ENCODE assay signal across 8 cellular contexts in the genomic region with DNA sequence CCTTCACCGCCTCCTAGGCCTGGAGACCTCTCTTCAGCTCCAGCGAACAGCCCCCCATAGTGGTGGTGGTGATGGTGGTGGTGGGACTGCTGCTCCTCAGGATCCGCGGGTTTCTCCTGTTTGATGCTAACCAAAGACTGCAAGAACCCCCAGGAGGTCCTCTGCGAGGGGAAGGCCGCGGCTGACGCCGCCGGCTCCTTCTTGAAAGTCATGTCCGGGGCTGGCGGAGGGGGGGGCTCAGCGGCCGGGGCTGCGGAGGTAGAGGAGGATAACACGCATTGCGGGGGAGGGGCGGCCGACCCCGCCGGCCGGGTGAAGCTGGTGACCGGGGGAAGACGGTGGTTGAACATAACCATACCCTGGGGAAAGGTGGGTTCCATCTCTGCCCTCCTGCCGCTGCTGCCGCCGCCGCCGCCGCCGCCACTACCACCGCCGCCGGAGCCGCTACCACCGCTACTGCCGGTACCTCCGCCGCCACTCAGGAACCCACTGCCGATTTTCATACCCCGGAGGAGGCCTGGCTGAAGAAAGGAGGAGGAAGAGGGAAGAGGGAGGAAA. TPM values are rescaled to one million over a fixed set of nuclear protein-coding genes. Genes with fewer than 3 reads are reported as not detected.
DNase-seq lines count a peak whose midpoint lies in the region; ATAC-seq lines count a peak whose summit lies in the region.

No MANE protein-coding gene starts in this region.

- H3K4me1 ChIP-seq in effector memory CD4-positive, alpha-beta T cell (ENCODE audit: control insufficient read depth, insufficient read depth, low read length, poor library complexity, severe bottlenecking), result peaks cover 28% of the 10 kb centered on the region
- peaks cover 13% of the 10 kb centered on the region for H3K4me1 ChIP-seq in mucosa of stomach (ENCODE audit: control insufficient read depth, insufficient read depth, low read length)

- H3K9me3 Mint-ChIP-seq in stimulated activated effector memory CD8-positive, alpha-beta T cell treated with anti-CD3 and anti-CD28 coated beads, Interleukin-12 subunit alpha, Interleukin-12 subunit beta, amount 100 ng/mL, for 72 hours, result no peaks in the 10 kb centered on the region

- intact Hi-C loops in Right ventricle myocardium inferior (cut with DNase I), result no loop called here
- intact Hi-C loops in cardiac septum (cut with DNase I), result loop anchor here (2.0 to 5.0 kb wide), 2 partner anchors 42 to 102 kb away; no protein-coding TSS in a partner anchor

- H3K4me3 Mint-ChIP-seq in stimulated activated effector memory CD8-positive, alpha-beta T cell treated with anti-CD3 and anti-CD28 coated beads, Interleukin-12 subunit alpha, Interleukin-12 subunit beta, amount 100 ng/mL, for 72 hours, result peak overlapping the region; percentile 98

- no peaks in the 10 kb centered on the region for H3K27me3 ChIP-seq in effector memory CD4-positive, alpha-beta T cell (replicated peaks; ENCODE audit: control insufficient read depth, insufficient read depth, low read length, poor library complexity, severe bottlenecking)
- H3K27me3 ChIP-seq in mucosa of stomach (ENCODE audit: control insufficient read depth, insufficient read depth, low read length), result no peaks in the 10 kb centered on the region

- peak overlapping the region; percentile 98 for H3K27ac Mint-ChIP-seq in stimulated activated effector memory CD8-positive, alpha-beta T cell treated with anti-CD3 and anti-CD28 coated beads, Interleukin-12 subunit alpha, Interleukin-12 subunit beta, amount 100 ng/mL, for 72 hours

- H3K4me1 Mint-ChIP-seq in stimulated activated effector memory CD8-positive, alpha-beta T cell treated with anti-CD3 and anti-CD28 coated beads, Interleukin-12 subunit alpha, Interleukin-12 subunit beta, amount 100 ng/mL, for 72 hours, result peaks cover 59% of the 10 kb centered on the region

- peaks cover 54% of the 10 kb centered on the region for H3K36me3 Mint-ChIP-seq in stimulated activated effector memory CD8-positive, alpha-beta T cell treated with anti-CD3 and anti-CD28 coated beads, Interleukin-12 subunit alpha, Interleukin-12 subunit beta, amount 100 ng/mL, for 72 hours

- no peaks in the 10 kb centered on the region for H3K9me3 ChIP-seq in effector memory CD4-positive, alpha-beta T cell (ENCODE audit: control insufficient read depth, low read length)
- H3K9me3 ChIP-seq in mucosa of stomach (ENCODE audit: control insufficient read depth, low read length), result no peaks in the 10 kb centered on the region

- H3K9ac ChIP-seq in mucosa of stomach (ENCODE audit: low read length), result peak overlapping the region; percentile 79

- peak overlapping the region; percentile 96 for H3K4me3 ChIP-seq in effector memory CD4-positive, alpha-beta T cell (ENCODE audit: insufficient read depth, low read depth, low read length, poor library complexity, severe bottlenecking)
- H3K4me3 ChIP-seq in mucosa of stomach (ENCODE audit: low read length), result peak overlapping the region; percentile 98

- DNase-seq in Right ventricle myocardium inferior (ENCODE audit: missing footprints), result peak; percentile 72
- DNase-seq in cardiac septum (ENCODE audit: low spot score), result no peak
- peak; percentile 13 for DNase-seq in activated CD4-positive, alpha-beta T cell treated with anti-CD3 and anti-CD28 coated beads for 1 hour
- peak; percentile 14 to 15 (median 14) for DNase-seq in effector memory CD4-positive, alpha-beta T cell
- DNase-seq in stimulated activated effector memory CD8-positive, alpha-beta T cell treated with anti-CD3 and anti-CD28 coated beads, Interleukin-12 subunit alpha, Interleukin-12 subunit beta, amount 100 ng/mL, for 72 hours (ENCODE audit: low spot score in 2 of 2), result peak in 1 of 2 donors; percentile 7
- no peak for DNase-seq in T1000 (lab: John Stamatoyannopoulos, UW)

- H3K36me3 ChIP-seq in effector memory CD4-positive, alpha-beta T cell (ENCODE audit: control insufficient read depth, insufficient read depth, low read length), result no peaks in the 10 kb centered on the region
- no peaks in the 10 kb centered on the region for H3K36me3 ChIP-seq in mucosa of stomach (ENCODE audit: control insufficient read depth, insufficient read depth, low read length)

- peak overlapping the region; percentile 78 for H3K27ac ChIP-seq in effector memory CD4-positive, alpha-beta T cell (ENCODE audit: insufficient read depth, low read length, poor library complexity, severe bottlenecking)

- ATAC-seq in Right ventricle myocardium inferior (peak; percentile 25), HG03108 (IDR thresholded peaks at IDR 0.05; ENCODE audit: unreplicated experiment) (peak; percentile 16)
- ATAC-seq in stimulated activated effector memory CD8-positive, alpha-beta T cell treated with anti-CD3 and anti-CD28 coated beads, Interleukin-12 subunit alpha, Interleukin-12 subunit beta, amount 100 ng/mL, for 72 hours, result peak; percentile 57

RNA-seq across cellular contexts. Expression of a gene that starts 0.6 kb away (rescaled TPM):
- total RNA-seq in Right ventricle myocardium inferior (8.7 TPM), cardiac septum (8.5 TPM)

Comparison
In these comparisons a context has a peak if more than half of its experiments do, and no peak if none do; other contexts are left out.
1. DNase-seq: peak in Right ventricle myocardium inferior (single experiment), activated CD4-positive, alpha-beta T cell treated with anti-CD3 and anti-CD28 coated beads for 1 hour (single experiment) and effector memory CD4-positive, alpha-beta T cell (3 of 3); none in cardiac septum (single experiment) and T1000 (single experiment).
2. Peak in every context shown above with its lines, with median percentiles within 50 percentile points of each other: ATAC-seq.